Comparison of ENCODE assay signal across 1 cellular context in genomic region chr2:219058541-219059374, GRCh38.
TF ChIP-seq lines count a peak whose summit lies in the region.

No MANE protein-coding gene starts in this region.

TF ChIP-seq in HepG2, 621 proteins besides CTCF, POLR2A, EP300 and RAD21 (continued from another document and continues in another):
- TF ChIP-seq CEBPG (CRISPR knock-in tag; IDR thresholded peaks at IDR 0.05) (peak; percentile 27; the same call in 1 of the 2 replicates), ZNF660 (CRISPR knock-in tag; IDR thresholded peaks at IDR 0.05; ENCODE audit: borderline replicate concordance, low read depth) (no peak), MTF2 (CRISPR knock-in tag; IDR thresholded peaks at IDR 0.05; ENCODE audit: borderline replicate concordance) (no peak; the same call in 1 of the 2 replicates), RARG (CRISPR knock-in tag; IDR thresholded peaks at IDR 0.05; ENCODE audit: low read depth) (0 out of 2 replicates have a peak, but pooled peaks have one; percentile 74), KAT8 (CRISPR knock-in tag; IDR thresholded peaks at IDR 0.05) (peak; percentile 61), TAF15 (IDR thresholded peaks at IDR 0.05; ENCODE audit: low read depth, low read length, poor library complexity, severe bottlenecking) (no peak), AHR (CRISPR knock-in tag; IDR thresholded peaks at IDR 0.05) (no peak; the same call in 1 of the 2 replicates), TMF1 (CRISPR knock-in tag; IDR thresholded peaks at IDR 0.05; ENCODE audit: low read depth) (no peak; the same call in 1 of the 2 replicates), DNMT1 (CRISPR knock-in tag; IDR thresholded peaks at IDR 0.05) (no peak), ZNF33A (CRISPR knock-in tag; IDR thresholded peaks at IDR 0.05; ENCODE audit: borderline replicate concordance) (no peak), ZNF891 (CRISPR knock-in tag; IDR thresholded peaks at IDR 0.05) (peak; percentile 99), TFDP2 (CRISPR knock-in tag; IDR thresholded peaks at IDR 0.05) (peak; percentile 66), FOXO1 (CRISPR knock-in tag; IDR thresholded peaks at IDR 0.05) (no peak), ZNF781 (CRISPR knock-in tag; IDR thresholded peaks at IDR 0.05; ENCODE audit: borderline replicate concordance, not compliant biosample characterization) (peak; percentile 53), ZBTB40 (IDR thresholded peaks at IDR 0.05) (no peak), ZBTB40 (CRISPR knock-in tag; IDR thresholded peaks at IDR 0.05) (no peak), CEBPB (IDR thresholded peaks at IDR 0.05; ENCODE audit: borderline replicate concordance, low read depth, low read length) (no peak), KLF15 (CRISPR knock-in tag; IDR thresholded peaks at IDR 0.05; ENCODE audit: borderline replicate concordance) (no peak), FOSL2 (CRISPR knock-in tag; IDR thresholded peaks at IDR 0.05) (peak; percentile 54; the same call in 1 of the 2 replicates), CHD2 (IDR thresholded peaks at IDR 0.05; ENCODE audit: low read depth, low read length) (no peak), CREB1 (IDR thresholded peaks at IDR 0.05) (no peak), CREB1 (CRISPR knock-in tag; IDR thresholded peaks at IDR 0.05) (no peak), ZNF10 (CRISPR knock-in tag; IDR thresholded peaks at IDR 0.05; ENCODE audit: borderline replicate concordance, low read depth) (no peak), GABPA (IDR thresholded peaks at IDR 0.05; ENCODE audit: low read depth, low read length) (no peak), GABPA (CRISPR knock-in tag; IDR thresholded peaks at IDR 0.05; ENCODE audit: low read depth) (no peak), NFAT5 (CRISPR knock-in tag; IDR thresholded peaks at IDR 0.05) (peak; percentile 62; the same call in 1 of the 2 replicates), SUZ12 (IDR thresholded peaks at IDR 0.05; ENCODE audit: low read depth, low read length) (no peak), HOXA5 (CRISPR knock-in tag; IDR thresholded peaks at IDR 0.05) (no peak), GPBP1L1 (CRISPR knock-in tag; IDR thresholded peaks at IDR 0.05) (no peak)
- TF ChIP-seq, protein P1, sequence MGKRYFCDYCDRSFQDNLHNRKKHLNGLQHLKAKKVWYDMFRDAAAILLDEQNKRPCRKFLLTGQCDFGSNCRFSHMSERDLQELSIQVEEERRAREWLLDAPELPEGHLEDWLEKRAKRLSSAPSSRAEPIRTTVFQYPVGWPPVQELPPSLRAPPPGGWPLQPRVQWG (CRISPR knock-in tag; IDR thresholded peaks at IDR 0.05; ENCODE audit: borderline replicate concordance, low read depth): no peak
- TF ChIP-seq, protein P2, sequence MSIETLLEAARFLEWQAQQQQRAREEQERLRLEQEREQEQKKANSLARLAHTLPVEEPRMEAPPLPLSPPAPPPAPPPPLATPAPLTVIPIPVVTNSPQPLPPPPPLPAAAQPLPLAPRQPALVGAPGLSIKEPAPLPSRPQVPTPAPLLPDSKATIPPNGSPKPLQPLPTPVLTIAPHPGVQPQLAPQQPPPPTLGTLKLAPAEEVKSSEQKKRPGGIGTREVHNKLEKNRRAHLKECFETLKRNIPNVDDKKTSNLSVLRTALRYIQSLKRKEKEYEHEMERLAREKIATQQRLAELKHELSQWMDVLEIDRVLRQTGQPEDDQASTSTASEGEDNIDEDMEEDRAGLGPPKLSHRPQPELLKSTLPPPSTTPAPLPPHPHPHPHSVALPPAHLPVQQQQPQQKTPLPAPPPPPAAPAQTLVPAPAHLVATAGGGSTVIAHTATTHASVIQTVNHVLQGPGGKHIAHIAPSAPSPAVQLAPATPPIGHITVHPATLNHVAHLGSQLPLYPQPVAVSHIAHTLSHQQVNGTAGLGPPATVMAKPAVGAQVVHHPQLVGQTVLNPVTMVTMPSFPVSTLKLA (IDR thresholded peaks at IDR 0.05): peak; percentile 42; the same call in 1 of the 2 replicates
- TF ChIP-seq, protein P3, sequence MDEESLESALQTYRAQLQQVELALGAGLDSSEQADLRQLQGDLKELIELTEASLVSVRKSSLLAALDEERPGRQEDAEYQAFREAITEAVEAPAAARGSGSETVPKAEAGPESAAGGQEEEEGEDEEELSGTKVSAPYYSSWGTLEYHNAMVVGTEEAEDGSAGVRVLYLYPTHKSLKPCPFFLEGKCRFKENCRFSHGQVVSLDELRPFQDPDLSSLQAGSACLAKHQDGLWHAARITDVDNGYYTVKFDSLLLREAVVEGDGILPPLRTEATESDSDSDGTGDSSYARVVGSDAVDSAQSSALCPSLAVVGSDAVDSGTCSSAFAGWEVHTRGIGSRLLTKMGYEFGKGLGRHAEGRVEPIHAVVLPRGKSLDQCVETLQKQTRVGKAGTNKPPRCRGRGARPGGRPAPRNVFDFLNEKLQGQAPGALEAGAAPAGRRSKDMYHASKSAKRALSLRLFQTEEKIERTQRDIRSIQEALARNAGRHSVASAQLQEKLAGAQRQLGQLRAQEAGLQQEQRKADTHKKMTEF (CRISPR knock-in tag; IDR thresholded peaks at IDR 0.05): peak; percentile 76
- TF ChIP-seq, protein P4, sequence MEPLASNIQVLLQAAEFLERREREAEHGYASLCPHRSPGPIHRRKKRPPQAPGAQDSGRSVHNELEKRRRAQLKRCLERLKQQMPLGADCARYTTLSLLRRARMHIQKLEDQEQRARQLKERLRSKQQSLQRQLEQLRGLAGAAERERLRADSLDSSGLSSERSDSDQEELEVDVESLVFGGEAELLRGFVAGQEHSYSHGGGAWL (CRISPR knock-in tag; IDR thresholded peaks at IDR 0.05): no peak; the same call in 1 of the 2 replicates
- TF ChIP-seq, protein P5, sequence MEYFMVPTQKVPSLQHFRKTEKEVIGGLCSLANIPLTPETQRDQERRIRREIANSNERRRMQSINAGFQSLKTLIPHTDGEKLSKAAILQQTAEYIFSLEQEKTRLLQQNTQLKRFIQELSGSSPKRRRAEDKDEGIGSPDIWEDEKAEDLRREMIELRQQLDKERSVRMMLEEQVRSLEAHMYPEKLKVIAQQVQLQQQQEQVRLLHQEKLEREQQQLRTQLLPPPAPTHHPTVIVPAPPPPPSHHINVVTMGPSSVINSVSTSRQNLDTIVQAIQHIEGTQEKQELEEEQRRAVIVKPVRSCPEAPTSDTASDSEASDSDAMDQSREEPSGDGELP (IDR thresholded peaks at IDR 0.05; ENCODE audit: borderline replicate concordance, low read depth): peak; percentile 68
